8 cellular contexts compared by ENCODE assay signal in the genomic region with DNA sequence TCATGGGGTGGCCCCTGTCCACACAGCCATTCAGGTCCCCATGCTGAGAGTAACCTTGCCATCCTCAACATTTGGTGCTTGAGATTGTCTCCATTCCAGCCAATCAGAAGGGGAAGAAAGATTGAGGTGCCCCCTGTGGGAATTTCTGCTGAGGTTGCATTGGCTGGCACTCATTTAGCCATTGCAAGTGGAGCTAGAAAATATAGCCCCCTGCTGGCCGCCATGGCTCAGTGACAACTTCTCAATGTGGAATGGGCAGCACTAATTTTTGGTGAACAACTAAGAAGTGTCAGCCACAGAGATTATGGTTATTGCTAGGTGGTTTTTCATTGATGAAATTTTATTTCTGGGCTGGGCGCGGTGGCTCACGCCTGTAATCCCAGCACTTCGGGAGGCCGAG. TPM values are rescaled to one million over a fixed set of nuclear protein-coding genes. Genes with fewer than 3 reads are reported as not detected.
DNase-seq lines count a peak whose midpoint lies in the region; ATAC-seq and TF ChIP-seq lines count a peak whose summit lies in the region.

No MANE protein-coding gene starts in this region.

- H3K27me3 ChIP-seq in mammary epithelial cell (ENCODE audit: insufficient read depth, low read length) (no peaks in the 10 kb centered on the region), aorta (ENCODE audit: control insufficient read depth in 1 of 2, insufficient read depth in 2 of 2, low read length in 1 of 2) (no peaks in the 10 kb centered on the region)

- H2AFZ ChIP-seq in mammary epithelial cell (ENCODE audit: low read depth, low read length): no peak overlapping the region

- no peaks in the 10 kb centered on the region for H3K79me2 ChIP-seq in mammary epithelial cell (ENCODE audit: insufficient read depth, low read length)

- 67% methylated on average over 6 of the region's 6 CpGs for WGBS in mammary epithelial cell (ENCODE audit: low coverage, missing lambda C conversion rate)
- 75 to 82% methylated on average over 6 of the region's 6 CpGs for WGBS in aorta, 2 donors

- CTCF ChIA-PET in mammary epithelial cell (lab: Charles Lee; ENCODE audit: low non-redundant PET): interaction anchor here (0.6 to 0.7 kb wide), 2 partner anchors 263 to 862 kb away, joined by 4 to 5 read pairs; no protein-coding TSS in a partner anchor

- BruUV-seq in mammary epithelial cell (replicated peaks; lab: Mats Ljungman, UMichigan): no TSS peak

- no peaks in the 10 kb centered on the region for H3K36me3 ChIP-seq in mammary epithelial cell (ENCODE audit: insufficient read depth, low read length)
- H3K36me3 ChIP-seq in aorta (ENCODE audit: control insufficient read depth in 1 of 2, insufficient read depth in 2 of 2, low read length in 1 of 2): no peaks in the 10 kb centered on the region

- peak; percentile 71 for DNase-seq in activated effector memory CD4-positive, alpha-beta T cell treated with anti-CD3 and anti-CD28 coated beads, Interleukin-2, amount 50 U/mL, for 16 hours
- DNase-seq in activated effector memory CD4-positive, alpha-beta T cell treated with Interleukin-2 at 50 U/mL for 16 hours: no peak
- DNase-seq in OCI-M1 (lab: John Stamatoyannopoulos, UW) (peak; percentile 80), mammary epithelial cell (peak; percentile 19), lung microvascular endothelial cell (ENCODE audit: low read depth in 2 of 2) (peak; percentile 58 to 60), aorta (peak in 1 of 2 donors; percentile 41)

- dilution Hi-C loops in mammary epithelial cell (cut with HindIII; ENCODE audit: low sequenced_read_pairs): no loop called here

- ATAC-seq in HG03432 (IDR thresholded peaks at IDR 0.05; ENCODE audit: unreplicated experiment): peak; percentile 68
- ATAC-seq in aorta (ENCODE audit: low FRiP score): peak; percentile 11
- ATAC-seq in HG03439 (IDR thresholded peaks at IDR 0.05; ENCODE audit: unreplicated experiment): no peak

- H4K20me1 ChIP-seq in mammary epithelial cell (ENCODE audit: insufficient read depth, low read length): no peaks in the 10 kb centered on the region

- H3K4me3 ChIP-seq in mammary epithelial cell (replicated peaks in 1 of 3; ENCODE audit: insufficient read depth in 1 of 3, low read depth in 2 of 3, low read length in 3 of 3) (no peak overlapping the region), aorta (ENCODE audit: low read length in 2 of 2) (no peak overlapping the region)

- H3K9me3 ChIP-seq in mammary epithelial cell (replicated peaks; ENCODE audit: insufficient read depth, low read length): no peaks in the 10 kb centered on the region
- H3K9me3 ChIP-seq in aorta (ENCODE audit: control insufficient read depth, low read length): no peaks in the 10 kb centered on the region

- H3K9ac ChIP-seq in mammary epithelial cell (ENCODE audit: insufficient read depth, low read length): no peak overlapping the region

- no peak overlapping the region for H3K4me2 ChIP-seq in mammary epithelial cell (ENCODE audit: insufficient read depth, low read depth, low read length)

- intact Hi-C loops in mammary epithelial cell (cut with micrococcal nuclease) (loop anchor here (1.0 to 5.0 kb wide), 2 partner anchors 263 to 597 kb away; no protein-coding TSS in a partner anchor), aorta (cut with DNase I) (no loop called here)

- H3K4me1 ChIP-seq in mammary epithelial cell (ENCODE audit: insufficient read depth, low read length) (no peaks in the 10 kb centered on the region), aorta (ENCODE audit: control insufficient read depth in 1 of 2, insufficient read depth in 2 of 2, low read length in 2 of 2) (peaks cover 0 to 2% of the 10 kb centered on the region in 2 donors)

- H3K27ac ChIP-seq in mammary epithelial cell (ENCODE audit: insufficient read depth, low read depth, low read length) (no peak overlapping the region), aorta (ENCODE audit: low read depth in 1 of 2, low read length in 2 of 2) (no peak overlapping the region)

- peak; percentile 78 for TF ChIP-seq CTCF in mammary epithelial cell (conservative IDR thresholded peaks at IDR 0.05 in 1 of 2, IDR thresholded peaks at IDR 0.05 in 1 of 2; ENCODE audit: extremely low read depth in 1 of 2, insufficient read depth in 1 of 2, low read depth in 1 of 2, low read length in 2 of 2)

- in situ Hi-C loops in mammary epithelial cell (cut with MboI; ENCODE audit: low sequenced_read_pairs in 2 of 2): loop anchor here in 1 of 2 donors (5.0 kb wide), 1 partner anchor 262 kb away; no protein-coding TSS in a partner anchor

RNA-seq across cellular contexts. Expression of gene COL6A6, which starts 22.0 kb away (rescaled TPM):
- not detected for total RNA-seq in mammary epithelial cell
- polyA plus RNA-seq in mammary epithelial cell: not detected
- polyA minus RNA-seq in mammary epithelial cell: not detected
- not detected in 2 replicates for total RNA-seq in lung microvascular endothelial cell
- under 1 TPM; 0.09 to 0.16 TPM for total RNA-seq in aorta
- polyA plus RNA-seq in aorta: under 1 TPM in 1 of 2 donors, not detected in 1; 0.75 TPM
